1 cellular context compared by ENCODE assay signal in the genomic region with DNA sequence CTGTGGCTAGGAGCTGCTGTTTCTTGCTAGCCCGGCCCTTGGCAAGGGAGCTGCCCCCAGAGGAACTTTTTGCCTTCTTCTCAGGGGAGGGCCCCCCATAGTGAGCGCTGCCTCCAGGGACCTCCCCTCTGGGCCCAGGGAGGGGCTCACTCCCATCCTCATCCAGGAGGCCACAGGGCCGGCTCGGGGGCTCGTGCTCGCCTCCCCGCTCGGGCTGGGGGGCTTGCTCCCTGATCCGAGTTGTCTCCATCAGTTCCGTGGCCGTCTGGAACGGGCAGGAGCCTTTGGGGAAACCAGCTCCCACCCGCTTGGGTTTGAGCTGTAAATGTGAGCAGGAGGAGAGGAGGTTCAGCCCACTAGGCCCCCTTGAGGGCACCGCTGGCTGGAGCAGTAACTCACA.
TF ChIP-seq lines count a peak whose summit lies in the region.

No MANE protein-coding gene starts in this region.

TF ChIP-seq in H1, 55 proteins besides CTCF, POLR2A, EP300 and RAD21:
- no peak for TF ChIP-seq SP2 (IDR thresholded peaks at IDR 0.05; ENCODE audit: low read length)
- TF ChIP-seq E2F6 (IDR thresholded peaks at IDR 0.05) = no peak
- no peak for TF ChIP-seq CBX8 (IDR thresholded peaks at IDR 0.05; ENCODE audit: borderline replicate concordance, low read depth, low read length)
- TF ChIP-seq MAFK (IDR thresholded peaks at IDR 0.05; ENCODE audit: low read depth, low read length) = no peak
- TF ChIP-seq SIRT6 (IDR thresholded peaks at IDR 0.05; ENCODE audit: low read length) = no peak
- no peak for TF ChIP-seq TAF1 (IDR thresholded peaks at IDR 0.05; ENCODE audit: low read depth, low read length)
- TF ChIP-seq, protein P1, sequence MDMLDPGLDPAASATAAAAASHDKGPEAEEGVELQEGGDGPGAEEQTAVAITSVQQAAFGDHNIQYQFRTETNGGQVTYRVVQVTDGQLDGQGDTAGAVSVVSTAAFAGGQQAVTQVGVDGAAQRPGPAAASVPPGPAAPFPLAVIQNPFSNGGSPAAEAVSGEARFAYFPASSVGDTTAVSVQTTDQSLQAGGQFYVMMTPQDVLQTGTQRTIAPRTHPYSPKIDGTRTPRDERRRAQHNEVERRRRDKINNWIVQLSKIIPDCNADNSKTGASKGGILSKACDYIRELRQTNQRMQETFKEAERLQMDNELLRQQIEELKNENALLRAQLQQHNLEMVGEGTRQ (IDR thresholded peaks at IDR 0.05; ENCODE audit: low read length) = no peak
- no peak for TF ChIP-seq CREB1 (IDR thresholded peaks at IDR 0.05)
TF ChIP-seq in H1: peak in this region for 0.
